ENCODE assay signal across 14 cellular contexts in the genomic region with DNA sequence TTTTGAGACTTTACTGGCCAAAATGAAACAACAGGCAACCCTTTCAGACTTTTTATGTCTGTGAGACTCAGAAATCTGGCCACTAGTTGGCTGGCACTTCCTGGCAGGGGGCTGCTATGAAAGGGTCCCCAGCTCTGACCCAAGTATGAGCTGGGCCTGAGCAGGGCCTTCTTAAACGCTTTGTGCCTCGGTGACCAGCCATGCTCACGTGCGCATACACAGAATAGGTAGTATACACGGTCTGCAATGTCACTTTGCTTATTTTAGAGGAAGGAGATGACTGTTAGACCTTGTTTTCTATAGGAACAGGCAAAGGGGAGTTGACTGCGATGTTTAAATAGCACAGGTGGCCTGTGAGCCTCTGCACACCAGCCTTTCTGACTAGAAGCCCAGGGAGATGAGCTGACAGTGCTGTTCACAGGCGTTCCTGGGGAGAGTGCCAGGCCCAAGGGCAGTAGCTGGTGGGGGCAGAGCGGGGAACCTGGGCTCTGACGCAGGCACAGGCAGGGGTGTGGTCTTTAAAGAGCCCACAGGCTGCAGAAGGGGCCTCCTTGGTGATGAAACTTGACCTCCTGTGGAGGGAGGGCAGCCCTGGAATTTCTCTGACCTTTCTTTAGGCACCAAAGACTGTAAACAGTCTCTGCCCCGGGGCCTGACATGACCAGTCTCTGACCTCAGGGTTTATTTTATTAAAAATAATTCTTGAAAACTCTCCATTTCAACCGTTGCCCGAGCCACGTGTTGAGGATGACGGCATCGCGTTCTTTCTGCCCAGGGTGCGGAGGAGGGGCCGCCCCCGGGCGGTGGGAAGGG.
DNase-seq lines count a peak whose midpoint lies in the region; ATAC-seq, FAIRE-seq and TF ChIP-seq lines count a peak whose summit lies in the region.
"Had no signal": no experiment of that assay in that cellular context is flagged by ENCODE, and none has a peak within 500 bp of the region (broad histone marks: within the 10 kb centered on the region; RNA-seq: fewer than 3 reads in every experiment).

No MANE protein-coding gene starts in this region.

- intact Hi-C loops in right cardiac atrium (cut with DNase I), result no loop called here
- intact Hi-C loops in psoas muscle (cut with DNase I), result no loop called here

- 41% methylated on average over 20 of the region's 20 CpGs for WGBS in right cardiac atrium
- WGBS in psoas muscle, 3 donors, result 14 to 28% (median 26%) methylated on average over 20 of the region's 20 CpGs

- H3K9me3 ChIP-seq in adipocyte (ENCODE audit: control insufficient read depth, low read length), result no peaks in the 10 kb centered on the region
- no peaks in the 10 kb centered on the region for H3K9me3 ChIP-seq in right cardiac atrium (ENCODE audit: control insufficient read depth, low read length)
- no peaks in the 10 kb centered on the region for H3K9me3 ChIP-seq in psoas muscle

- H3K36me3 ChIP-seq in adipocyte (ENCODE audit: control insufficient read depth, insufficient read depth, low read length, severe bottlenecking) (no peaks in the 10 kb centered on the region), psoas muscle (ENCODE audit: insufficient read depth in 1 of 2, low read depth in 1 of 2) (no peaks in the 10 kb centered on the region)

- peak; percentile 46 for DNase-seq in EL
- DNase-seq in adipocyte (ENCODE audit: low read depth), result peak; percentile 5
- peak; percentile 80 to 91 (median 88) for DNase-seq in right cardiac atrium
- peak; percentile 77 to 88 for DNase-seq in psoas muscle
- DNase-seq in midbrain (lab: John Stamatoyannopoulos, UW), result no peak
- no peak for DNase-seq in activated gamma-delta T cell (lab: John Stamatoyannopoulos, UW)
- no peak for DNase-seq in GM12891 (ENCODE audit: insufficient read length, low spot score)
- no peak for DNase-seq in DMS53 treated with DMSO at 0.1 percent for 48 hours (lab: John Stamatoyannopoulos, UW; ENCODE audit: unreplicated experiment)
- DNase-seq: activated CD4-positive, alpha-beta memory T cell treated with anti-CD3 and anti-CD28 coated beads, Interleukin-2, amount 10 ng/mL, durations not matched to agents 7 days and 5 days; CD4-positive, CD25-positive, alpha-beta regulatory T cell; Karpas-422; stimulated activated naive CD8-positive, alpha-beta T cell treated with anti-CD3 and anti-CD28 coated beads, Interleukin-15, Interleukin-2, amounts not matched to agents 100 U/mL and 50 U/mL, for 24 hours had no signal

- H3K9ac ChIP-seq in adipocyte (ENCODE audit: low read length), result no peak overlapping the region

- TF ChIP-seq CTCF in psoas muscle (IDR thresholded peaks at IDR 0.05), result no peak

- H3K27me3 ChIP-seq in adipocyte (replicated peaks; ENCODE audit: control insufficient read depth, insufficient read depth, low read length) (peaks cover 5% of the 10 kb centered on the region), right cardiac atrium (ENCODE audit: control insufficient read depth, insufficient read depth) (no peaks in the 10 kb centered on the region), psoas muscle (ENCODE audit: insufficient read depth in 3 of 3, low read length in 2 of 3) (no peaks in the 10 kb centered on the region)

- peak; percentile 87 for ATAC-seq in right cardiac atrium
- ATAC-seq in psoas muscle, result peak; percentile 83 to 92 (median 88)
- ATAC-seq: stimulated activated naive CD8-positive, alpha-beta T cell treated with anti-CD3 and anti-CD28 coated beads, Interleukin-15, Interleukin-2, amounts not matched to agents 100 U/mL and 50 U/mL, for 24 hours had no signal

- no peak for FAIRE-seq in GM12891 (lab: Jason Lieb, UNC)
- FAIRE-seq: astrocyte had no signal

- TF ChIP-seq POLR2A in GM12891 (IDR thresholded peaks at IDR 0.05; ENCODE audit: low read depth, low read length), result no peak

- H3K4me1 ChIP-seq in adipocyte (ENCODE audit: control insufficient read depth, insufficient read depth, low read length) (peaks cover 9% of the 10 kb centered on the region), right cardiac atrium (ENCODE audit: control insufficient read depth, insufficient read depth, low read length) (peaks cover 14% of the 10 kb centered on the region), psoas muscle (peaks cover 24% of the 10 kb centered on the region)

- H3K27ac ChIP-seq in right cardiac atrium (ENCODE audit: low read length) (peak overlapping the region; percentile 79), psoas muscle (peak overlapping the region; percentile 64)

- H3K4me3 ChIP-seq in adipocyte (ENCODE audit: low read length) (no peak overlapping the region), right cardiac atrium (ENCODE audit: low read length) (no peak overlapping the region), psoas muscle (no peak overlapping the region)
- H3K4me3 ChIP-seq: skin epidermis had no signal

TF ChIP-seq in GM12891, 5 proteins besides CTCF, POLR2A, EP300 and RAD21:
- TF ChIP-seq POLR2AphosphoS5 (IDR thresholded peaks at IDR 0.05; ENCODE audit: low read depth, low read length), result no peak
- no peak for TF ChIP-seq TAF1 (IDR thresholded peaks at IDR 0.05; ENCODE audit: low read depth, low read length)
- TF ChIP-seq POU2F2 (IDR thresholded peaks at IDR 0.05; ENCODE audit: low read depth, low read length), result no peak
- no peak for TF ChIP-seq PAX5 (IDR thresholded peaks at IDR 0.05; ENCODE audit: insufficient read depth, low read length, severe bottlenecking)
- TF ChIP-seq SPI1 (IDR thresholded peaks at IDR 0.05; ENCODE audit: low read depth, low read length), result no peak

Comparison
In these comparisons a context has a peak if more than half of its experiments do, and no peak if none do; other contexts are left out.
1. DNase-seq: peak in EL (single experiment), adipocyte (single experiment), right cardiac atrium (3 of 3) and psoas muscle (2 of 2); none in midbrain (single experiment), activated gamma-delta T cell (single experiment), GM12891 (single experiment) and DMS53 treated with DMSO at 0.1 percent for 48 hours (single experiment).